In genomic region chr2:79952561-79952960, GRCh38 we compare ENCODE assay signal across 1 cellular context.
TF ChIP-seq lines count a peak whose summit lies in the region.

No MANE protein-coding gene starts in this region.

TF ChIP-seq in GM23338, 12 proteins besides CTCF, POLR2A, EP300 and RAD21 (continued from another document):
- no peak for TF ChIP-seq ZNF462 (CRISPR knock-in tag; IDR thresholded peaks at IDR 0.05)
